ENCODE assay signal across 26 cellular contexts in the genomic region with DNA sequence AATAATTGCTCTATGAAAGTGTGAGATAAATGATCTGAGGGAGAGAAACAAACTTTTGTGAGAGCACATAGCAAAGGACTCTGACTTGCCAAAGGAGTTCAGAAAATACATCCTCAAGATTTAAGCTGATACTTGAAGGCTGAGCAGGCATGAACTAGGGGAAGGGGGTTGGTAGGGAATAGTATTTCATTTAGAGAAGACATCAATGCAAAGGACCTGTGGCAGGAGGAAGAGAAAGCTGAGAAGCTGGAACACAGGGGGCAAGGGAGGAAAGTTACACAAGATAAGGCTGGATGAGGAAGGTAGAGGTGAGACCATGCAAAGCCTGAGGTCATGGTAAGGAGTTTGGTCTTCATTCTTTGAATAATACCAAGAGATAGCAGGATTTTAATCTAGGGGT.
"Had no signal": no experiment of that assay in that cellular context is flagged by ENCODE, and none has a peak within 500 bp of the region (broad histone marks: within the 10 kb centered on the region; RNA-seq: fewer than 3 reads in every experiment).

No MANE protein-coding gene starts in this region.

- DNase-seq: activated CD4-positive, alpha-beta memory T cell treated with anti-CD3 and anti-CD28 coated beads for 36 hours; activated CD4-positive, alpha-beta T cell treated with anti-CD3 and anti-CD28 coated beads for 4 hours; activated effector memory CD4-positive, alpha-beta T cell treated with Interleukin-2 at 50 U/mL for 16 hours; activated naive CD4-positive, alpha-beta T cell treated with Interleukin-2 at 50 U/mL for 16 hours; activated naive CD8-positive, alpha-beta T cell treated with anti-CD3 and anti-CD28 coated beads, Interleukin-2, amount 50 U/mL, for 24 hours; activated T-cell treated with anti-CD3 and anti-CD28 coated beads, Interleukin-2, amount 50 U/mL, for 4 hours; amygdala; caudate nucleus; endodermal cell; foreskin fibroblast; heart left ventricle; hypothalamus; immature natural killer cell; kidney; left colon; mammary epithelial cell; nucleus accumbens; pancreas; right cardiac atrium; stimulated activated CD4-positive, alpha-beta T cell treated with anti-CD3 and anti-CD28 coated beads, Interleukin-4, amount 100 ng/mL, for 1 hour; T-helper 9 cell; uterus had no signal

- H3K4me1 Mint-ChIP-seq: endodermal cell, immature natural killer cell, neural crest cell had no signal

- H3K9me3 Mint-ChIP-seq: activated CD4-positive, alpha-beta memory T cell treated with anti-CD3 and anti-CD28 coated beads for 36 hours; activated naive CD8-positive, alpha-beta T cell treated with anti-CD3 and anti-CD28 coated beads, Interleukin-2, amount 50 U/mL, for 24 hours; activated T-cell treated with anti-CD3 and anti-CD28 coated beads, Interleukin-2, amount 50 U/mL, for 4 hours; endodermal cell; immature natural killer cell; neural crest cell; stimulated activated naive CD8-positive, alpha-beta T cell treated with anti-CD3 and anti-CD28 coated beads, Interleukin-15, Interleukin-2, amounts not matched to agents 100 ng/mL and 50 ng/mL, for 24 hours; type B pancreatic cell had no signal

- ATAC-seq: activated naive CD8-positive, alpha-beta T cell treated with anti-CD3 and anti-CD28 coated beads, Interleukin-2, amount 50 U/mL, for 24 hours; activated T-cell treated with anti-CD3 and anti-CD28 coated beads, Interleukin-2, amount 50 U/mL, for 4 hours; esophagus mucosa; left colon; pancreas; right cardiac atrium had no signal

- H3K4me3 Mint-ChIP-seq: activated CD4-positive, alpha-beta memory T cell treated with anti-CD3 and anti-CD28 coated beads for 36 hours; activated naive CD8-positive, alpha-beta T cell treated with anti-CD3 and anti-CD28 coated beads, Interleukin-2, amount 50 U/mL, for 24 hours; activated T-cell treated with anti-CD3 and anti-CD28 coated beads, Interleukin-2, amount 50 U/mL, for 4 hours; endodermal cell; immature natural killer cell; neural crest cell; stimulated activated naive CD8-positive, alpha-beta T cell treated with anti-CD3 and anti-CD28 coated beads, Interleukin-15, Interleukin-2, amounts not matched to agents 100 ng/mL and 50 ng/mL, for 24 hours; type B pancreatic cell had no signal

- H3K27me3 Mint-ChIP-seq: activated CD4-positive, alpha-beta memory T cell treated with anti-CD3 and anti-CD28 coated beads for 36 hours; activated naive CD8-positive, alpha-beta T cell treated with anti-CD3 and anti-CD28 coated beads, Interleukin-2, amount 50 U/mL, for 24 hours; stimulated activated naive CD8-positive, alpha-beta T cell treated with anti-CD3 and anti-CD28 coated beads, Interleukin-15, Interleukin-2, amounts not matched to agents 100 ng/mL and 50 ng/mL, for 24 hours; type B pancreatic cell had no signal

- H3K27ac Mint-ChIP-seq: activated CD4-positive, alpha-beta memory T cell treated with anti-CD3 and anti-CD28 coated beads for 36 hours; activated naive CD8-positive, alpha-beta T cell treated with anti-CD3 and anti-CD28 coated beads, Interleukin-2, amount 50 U/mL, for 24 hours; endodermal cell; stimulated activated naive CD8-positive, alpha-beta T cell treated with anti-CD3 and anti-CD28 coated beads, Interleukin-15, Interleukin-2, amounts not matched to agents 100 ng/mL and 50 ng/mL, for 24 hours; type B pancreatic cell had no signal
